In the genomic region with DNA sequence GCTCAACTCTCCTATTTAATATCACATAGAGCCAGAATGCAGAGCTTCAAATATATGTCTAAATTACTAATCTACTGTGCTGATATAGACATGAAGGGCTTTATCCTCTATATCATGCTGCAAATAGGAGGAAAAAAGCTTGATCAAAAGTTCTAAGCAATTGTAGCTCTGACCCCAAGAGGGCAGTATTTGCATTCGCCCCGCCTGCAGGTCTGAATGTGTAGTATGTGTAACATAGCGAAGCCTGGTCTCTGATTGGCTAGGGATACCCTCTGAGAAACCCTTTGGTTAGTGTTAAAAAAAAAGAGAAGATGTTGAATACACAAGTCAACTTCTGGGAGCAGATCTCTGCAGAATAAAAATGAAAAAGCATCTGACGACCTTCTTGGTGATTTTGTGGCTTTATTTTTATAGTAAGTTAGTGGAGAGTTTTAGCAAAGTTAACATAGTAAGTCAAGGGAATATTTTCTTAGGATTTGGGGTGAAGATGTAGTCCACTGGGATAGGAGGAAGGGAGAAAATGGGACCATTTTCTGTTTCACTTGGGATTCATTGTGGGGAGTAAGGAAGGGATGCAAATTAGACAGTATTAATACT, we compare ENCODE assay signal across 8 cellular contexts.
A peak's percentile ranks its signal among the peaks of the same experiment; 100 is the strongest.
DNase-seq lines count a peak whose midpoint lies in the region; ATAC-seq lines count a peak whose summit lies in the region.

No MANE protein-coding gene starts in this region.

- in situ Hi-C loops in Caki2 (cut with HindIII; ENCODE audit: low pct_unique_long_range_greater_than_20kb, low sequenced_read_pairs) = no loop called here
- in situ Hi-C loops in T47D (cut with HindIII; ENCODE audit: low pct_unique_long_range_greater_than_20kb, low sequenced_read_pairs) = no loop called here

- peak; percentile 60 for ATAC-seq in HG03432 (IDR thresholded peaks at IDR 0.05; ENCODE audit: unreplicated experiment)
- ATAC-seq in GM18870 (IDR thresholded peaks at IDR 0.05; ENCODE audit: unreplicated experiment) = no peak
- no peak for ATAC-seq in GM18868 (IDR thresholded peaks at IDR 0.05; ENCODE audit: unreplicated experiment)

- peak; percentile 3 for DNase-seq in Caki2 (ENCODE audit: low read depth)
- DNase-seq in SW480 (ENCODE audit: low spot score) = peak; percentile 63
- peak; percentile 2 to 31 for DNase-seq in T47D (ENCODE audit: low read depth in 1 of 2, low spot score in 1 of 2)
- DNase-seq in pons (ENCODE audit: low spot score) = peak; percentile 24
- DNase-seq in NCI-H2081 (lab: John Stamatoyannopoulos, UW) = no peak

Comparison
In these comparisons a context has a peak if more than half of its experiments do, and no peak if none do; other contexts are left out.
1. DNase-seq: peak in Caki2 (single experiment), SW480 (single experiment), T47D (2 of 2) and pons (single experiment); none in NCI-H2081 (0 of 2).